In the genomic region with DNA sequence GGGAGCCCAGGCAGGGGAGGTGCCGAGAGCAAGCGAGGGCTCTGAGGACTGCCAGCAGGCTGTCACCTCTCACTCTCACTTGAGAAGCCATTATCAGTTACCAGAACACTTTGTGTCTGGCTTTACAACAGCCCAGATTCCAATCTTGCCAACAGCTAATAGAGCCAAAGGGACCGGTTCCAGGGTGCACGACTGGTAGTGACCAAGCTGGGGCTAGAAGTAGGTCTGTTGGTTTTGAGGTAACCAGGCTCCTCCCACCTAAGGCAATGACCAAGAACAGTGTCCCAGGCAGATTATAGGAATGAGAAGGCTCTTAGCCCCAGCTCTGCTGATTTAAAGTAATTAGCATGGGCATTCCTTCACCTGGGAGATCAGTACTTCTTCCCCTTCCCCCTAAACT, we compare ENCODE assay signal across 18 cellular contexts. TPM values are rescaled to one million over a fixed set of nuclear protein-coding genes. Genes with fewer than 3 reads are reported as not detected.
DNase-seq lines count a peak whose midpoint lies in the region; ATAC-seq and TF ChIP-seq lines count a peak whose summit lies in the region.
"Had no signal": no experiment of that assay in that cellular context is flagged by ENCODE, and none has a peak within 500 bp of the region (broad histone marks: within the 10 kb centered on the region; RNA-seq: fewer than 3 reads in every experiment).

No MANE protein-coding gene starts in this region.

- 38% methylated on average over 4 of the region's 4 CpGs for WGBS in prostate gland

- no peak for TF ChIP-seq POLR2A in prostate gland (IDR thresholded peaks at IDR 0.05)

- H3K36me3 ChIP-seq in CD4-positive, alpha-beta memory T cell (ENCODE audit: insufficient read depth, low read length) = no peaks in the 10 kb centered on the region
- H3K36me3 ChIP-seq in OCI-LY3 (replicated peaks; ENCODE audit: low read depth, low read length) (peaks cover 41% of the 10 kb centered on the region), prostate gland (no peaks in the 10 kb centered on the region)
- H3K36me3 ChIP-seq: gastrocnemius medialis, ovary, thoracic aorta had no signal

- peak in 1 of 5 donors; percentile 19 for DNase-seq in CD4-positive, alpha-beta memory T cell
- DNase-seq in effector memory CD8-positive, alpha-beta T cell = no peak
- no peak for DNase-seq in natural killer cell treated with Interleukin-12 subunit alpha and Interleukin-12 subunit beta and Interleukin-15 and Interleukin-18, amount 100 ng/mL, for 72 hours (ENCODE audit: low spot score)
- DNase-seq in AG08396 (ENCODE audit: low spot score) (no peak), prostate gland (ENCODE audit: low spot score) (no peak), NCI-H146 treated with DMSO at 0.1 percent for 48 hours (lab: John Stamatoyannopoulos, UW; ENCODE audit: unreplicated experiment) (no peak)
- DNase-seq: activated CD4-positive, alpha-beta T cell treated with anti-CD3 and anti-CD28 coated beads, Interleukin-2, amount 50 U/mL, for 48 hours; activated naive CD4-positive, alpha-beta T cell treated with Interleukin-2 at 50 U/mL for 16 hours; gastrocnemius medialis; NCI-H2029; NCI-H524; ovary; RPMI8226; stimulated activated CD4-positive, alpha-beta T cell treated with anti-CD3 and anti-CD28 coated beads, Interleukin-12 subunit alpha, Interleukin-12 subunit beta, amount 100 ng/mL, for 4 hours had no signal

- H3K79me2 ChIP-seq in OCI-LY3 (ENCODE audit: low read length) = peaks cover 9% of the 10 kb centered on the region

- H3K4me2 ChIP-seq in OCI-LY3 (ENCODE audit: low read length) = no peak overlapping the region

- no peak for ATAC-seq in effector memory CD8-positive, alpha-beta T cell (replicated peaks)
- no peak for ATAC-seq in natural killer cell treated with Interleukin-12 subunit alpha and Interleukin-12 subunit beta and Interleukin-15 and Interleukin-18, amount 100 ng/mL, for 72 hours
- ATAC-seq in GM21717 (IDR thresholded peaks at IDR 0.05; ENCODE audit: unreplicated experiment) = no peak
- ATAC-seq: gastrocnemius medialis had no signal

- H3K27ac Mint-ChIP-seq in CD4-positive, alpha-beta memory T cell = peak overlapping the region in 5 of 7 donors; percentile 49 to 95 (median 85)
- H3K27ac Mint-ChIP-seq in effector memory CD8-positive, alpha-beta T cell = peak overlapping the region; percentile 57 to 84
- peak overlapping the region; percentile 90 to 97 for H3K27ac Mint-ChIP-seq in natural killer cell treated with Interleukin-12 subunit alpha and Interleukin-12 subunit beta and Interleukin-15 and Interleukin-18, amount 100 ng/mL, for 72 hours

- H3K4me1 Mint-ChIP-seq in CD4-positive, alpha-beta memory T cell = peaks cover 45 to 84% (median 68%) of the 10 kb centered on the region in 4 donors
- peaks cover 49 to 68% of the 10 kb centered on the region in 2 donors for H3K4me1 Mint-ChIP-seq in effector memory CD8-positive, alpha-beta T cell (ENCODE audit: low read depth in 2 of 2)
- H3K4me1 Mint-ChIP-seq in natural killer cell treated with Interleukin-12 subunit alpha and Interleukin-12 subunit beta and Interleukin-15 and Interleukin-18, amount 100 ng/mL, for 72 hours (ENCODE audit: low read depth in 2 of 2) = peaks cover 50 to 63% of the 10 kb centered on the region in 2 donors

- CTCF ChIA-PET in CD4-positive, alpha-beta memory T cell (lab: Charles Lee; ENCODE audit: partially characterized antibody) = interaction anchor here (0.8 to 24.4 kb wide), 3 partner anchors 15 to 74 kb away, joined by 5 to 402 read pairs (median 153); no protein-coding TSS in a partner anchor

- H3K27me3 ChIP-seq in CD4-positive, alpha-beta memory T cell (ENCODE audit: insufficient read depth, low read length) = no peaks in the 10 kb centered on the region
- H3K27me3 ChIP-seq in OCI-LY3 (ENCODE audit: low read depth, low read length) (no peaks in the 10 kb centered on the region), prostate gland (replicated peaks; ENCODE audit: insufficient read depth) (no peaks in the 10 kb centered on the region)
- H3K27me3 ChIP-seq: ovary had no signal

- no peak overlapping the region for H2AFZ ChIP-seq in OCI-LY3 (ENCODE audit: low read depth, low read length)

- peaks cover 0 to 2% (median 0%) of the 10 kb centered on the region in 8 donors for H3K9me3 Mint-ChIP-seq in CD4-positive, alpha-beta memory T cell
- H3K9me3 Mint-ChIP-seq in effector memory CD8-positive, alpha-beta T cell = no peaks in the 10 kb centered on the region
- H3K9me3 Mint-ChIP-seq in natural killer cell treated with Interleukin-12 subunit alpha and Interleukin-12 subunit beta and Interleukin-15 and Interleukin-18, amount 100 ng/mL, for 72 hours = no peaks in the 10 kb centered on the region

- H3K9ac ChIP-seq in OCI-LY3 (ENCODE audit: low read length) = peak overlapping the region; percentile 45; the same call in 1 of the 2 replicates

- H3K27me3 Mint-ChIP-seq in CD4-positive, alpha-beta memory T cell = no peaks in the 10 kb centered on the region
- H3K27me3 Mint-ChIP-seq in effector memory CD8-positive, alpha-beta T cell = no peaks in the 10 kb centered on the region
- H3K27me3 Mint-ChIP-seq in natural killer cell treated with Interleukin-12 subunit alpha and Interleukin-12 subunit beta and Interleukin-15 and Interleukin-18, amount 100 ng/mL, for 72 hours = no peaks in the 10 kb centered on the region

- H3K4me3 ChIP-seq in CD4-positive, alpha-beta memory T cell (ENCODE audit: low read length in 2 of 2) = no peak overlapping the region
- H3K4me3 ChIP-seq in OCI-LY3 (ENCODE audit: low read length) (no peak overlapping the region), prostate gland (no peak overlapping the region)
- H3K4me3 ChIP-seq: gastrocnemius medialis, ovary, thoracic aorta had no signal

- peaks cover 62% of the 10 kb centered on the region for H3K4me1 ChIP-seq in CD4-positive, alpha-beta memory T cell (ENCODE audit: insufficient read depth, low read length)
- H3K4me1 ChIP-seq in OCI-LY3 (ENCODE audit: low read length) = peaks cover 40% of the 10 kb centered on the region
- no peaks in the 10 kb centered on the region for H3K4me1 ChIP-seq in prostate gland (replicated peaks)
- H3K4me1 ChIP-seq: gastrocnemius medialis had no signal

- peaks cover 4 to 5% of the 10 kb centered on the region in 2 donors for H3K36me3 Mint-ChIP-seq in CD4-positive, alpha-beta memory T cell
- peaks cover 2% of the 10 kb centered on the region for H3K36me3 Mint-ChIP-seq in effector memory CD8-positive, alpha-beta T cell (ENCODE audit: insufficient read depth)
- no peaks in the 10 kb centered on the region for H3K36me3 Mint-ChIP-seq in natural killer cell treated with Interleukin-12 subunit alpha and Interleukin-12 subunit beta and Interleukin-15 and Interleukin-18, amount 100 ng/mL, for 72 hours

- POLR2A ChIA-PET in CD4-positive, alpha-beta memory T cell (lab: Charles Lee; ENCODE audit: partially characterized antibody) = interaction anchor here (2.5 to 51.5 kb wide), 4 partner anchors 9 to 73 kb away, joined by 20 to 2125 read pairs (median 886); partner anchors contain the start of gene IL10RA

- TF ChIP-seq CTCF in OCI-LY3 (IDR thresholded peaks at IDR 0.05; ENCODE audit: low read depth, low read length) (no peak), prostate gland (IDR thresholded peaks at IDR 0.05) (no peak)

- H4K20me1 ChIP-seq in OCI-LY3 (ENCODE audit: insufficient read depth, low read length) = no peaks in the 10 kb centered on the region

- peak overlapping the region in 3 of 8 donors; percentile 12 to 58 (median 48) for H3K4me3 Mint-ChIP-seq in CD4-positive, alpha-beta memory T cell
- peak overlapping the region in 1 of 2 donors; percentile 61 for H3K4me3 Mint-ChIP-seq in effector memory CD8-positive, alpha-beta T cell
- peak overlapping the region; percentile 79 for H3K4me3 Mint-ChIP-seq in natural killer cell treated with Interleukin-12 subunit alpha and Interleukin-12 subunit beta and Interleukin-15 and Interleukin-18, amount 100 ng/mL, for 72 hours

- no peak overlapping the region for H3K27ac ChIP-seq in CD4-positive, alpha-beta memory T cell (ENCODE audit: low read depth, low read length)
- H3K27ac ChIP-seq in OCI-LY3 (ENCODE audit: low read length) (no peak overlapping the region), prostate gland (no peak overlapping the region)
- H3K27ac ChIP-seq: C4-2B, gastrocnemius medialis, ovary had no signal

- intact Hi-C loops in CD4-positive, alpha-beta memory T cell (cut with micrococcal nuclease) = no loop called here
- intact Hi-C loops in prostate gland (cut with DNase I) = no loop called here

- no peaks in the 10 kb centered on the region for H3K9me3 ChIP-seq in CD4-positive, alpha-beta memory T cell (ENCODE audit: control insufficient read depth in 1 of 2, low read length in 2 of 2)
- H3K9me3 ChIP-seq in OCI-LY3 (ENCODE audit: insufficient read depth, low read length) = no peaks in the 10 kb centered on the region
- no peaks in the 10 kb centered on the region for H3K9me3 ChIP-seq in prostate gland
- H3K9me3 ChIP-seq: gastrocnemius medialis, ovary, thoracic aorta had no signal

RNA-seq across cellular contexts. Expression of gene IL10RA, which starts 7.2 kb away (rescaled TPM):
- 100 to 1,000 TPM; 398 to 406 TPM for total RNA-seq in CD4-positive, alpha-beta memory T cell
- polyA plus RNA-seq in CD4-positive, alpha-beta memory T cell = 100 to 1,000 TPM; 362 to 468 TPM
- total RNA-seq in natural killer cell treated with Interleukin-12 subunit alpha and Interleukin-12 subunit beta and Interleukin-15 and Interleukin-18, amount 100 ng/mL, for 72 hours = 10 to 100 TPM; 59.8 to 83.6 TPM
- 10 to 100 TPM in 1 of 2 donors, 1 to 10 TPM in 1; 4.5 to 10.7 TPM for total RNA-seq in prostate gland

RNA-seq across cellular contexts. Expression of gene TMPRSS13, which starts 49.8 kb away (rescaled TPM):
- 1 to 10 TPM; 3.7 to 4.0 TPM for total RNA-seq in CD4-positive, alpha-beta memory T cell
- under 1 TPM; 0.45 to 0.94 TPM for polyA plus RNA-seq in CD4-positive, alpha-beta memory T cell
- under 1 TPM; 0.19 to 0.36 TPM for total RNA-seq in natural killer cell treated with Interleukin-12 subunit alpha and Interleukin-12 subunit beta and Interleukin-15 and Interleukin-18, amount 100 ng/mL, for 72 hours
- 10 to 100 TPM in 1 of 2 donors, 1 to 10 TPM in 1; 1.2 to 14.7 TPM for total RNA-seq in prostate gland
- total RNA-seq: gastrocnemius medialis had no signal

Comparison
In these comparisons a context has a peak if more than half of its experiments do, and no peak if none do; other contexts are left out.
1. RNA of gene IL10RA, which starts 7.2 kb away (total RNA-seq): 398 to 406 TPM in CD4-positive, alpha-beta memory T cell and 59.8 to 83.6 TPM in natural killer cell treated with Interleukin-12 subunit alpha and Interleukin-12 subunit beta and Interleukin-15 and Interleukin-18, amount 100 ng/mL, for 72 hours; 4.5 to 10.7 TPM in prostate gland; every median in the first group is over 4 times any median in the second.
2. Peak in every context shown above with its lines, with median percentiles within 50 percentile points of each other: H3K27ac Mint-ChIP-seq.